In genomic region chr10:109743141-109744120, GRCh38 we compare ENCODE assay signal across 17 cellular contexts.
"Had no signal": no experiment of that assay in that cellular context is flagged by ENCODE, and none has a peak within 500 bp of the region (broad histone marks: within the 10 kb centered on the region; RNA-seq: fewer than 3 reads in every experiment).

No MANE protein-coding gene starts in this region.

- H3K27ac Mint-ChIP-seq: activated naive CD8-positive, alpha-beta T cell treated with anti-CD3 and anti-CD28 coated beads, Interleukin-2, amount 10 ng/mL, durations not matched to agents 7 days and 5 days; stimulated activated effector memory CD8-positive, alpha-beta T cell treated with anti-CD3 and anti-CD28 coated beads, Interleukin-12 subunit alpha, Interleukin-12 subunit beta, amount 100 ng/mL, for 72 hours had no signal

- H3K9me3 Mint-ChIP-seq: activated naive CD8-positive, alpha-beta T cell treated with anti-CD3 and anti-CD28 coated beads, Interleukin-2, amount 10 ng/mL, durations not matched to agents 7 days and 5 days; stimulated activated effector memory CD8-positive, alpha-beta T cell treated with anti-CD3 and anti-CD28 coated beads, Interleukin-12 subunit alpha, Interleukin-12 subunit beta, amount 100 ng/mL, for 72 hours had no signal

- H3K36me3 ChIP-seq: ascending aorta, breast epithelium, prostate gland, tibial artery had no signal

- ATAC-seq: activated CD4-positive, CD25-positive, alpha-beta regulatory T cell treated with anti-CD3 and anti-CD28 coated beads, Interleukin-2, amount 50 U/mL, for 24 hours; foreskin keratinocyte; right cardiac atrium; stimulated activated effector memory CD8-positive, alpha-beta T cell treated with anti-CD3 and anti-CD28 coated beads, Interleukin-12 subunit alpha, Interleukin-12 subunit beta, amount 100 ng/mL, for 72 hours had no signal

- H3K27me3 ChIP-seq: ascending aorta, breast epithelium, foreskin keratinocyte, tibial artery had no signal

- DNase-seq: activated CD4-positive, alpha-beta T cell treated with anti-CD3 and anti-CD28 coated beads, Interleukin-2, amount 50 U/mL, for 1 hour; activated CD8-positive, alpha-beta memory T cell treated with anti-CD3 and anti-CD28 coated beads for 24 hours; activated naive CD4-positive, alpha-beta T cell; activated naive CD8-positive, alpha-beta T cell treated with anti-CD3 and anti-CD28 coated beads, Interleukin-2, amount 10 ng/mL, durations not matched to agents 7 days and 5 days; cerebellar nuclear complex; effector CD8-positive, alpha-beta T cell; foreskin keratinocyte; right cardiac atrium; stimulated activated CD4-positive, alpha-beta T cell treated with anti-CD3 and anti-CD28 coated beads, Interleukin-2, amount 100 ng/mL, for 24 hours; T-helper 9 cell; tibial artery had no signal

- H3K36me3 Mint-ChIP-seq: activated naive CD8-positive, alpha-beta T cell treated with anti-CD3 and anti-CD28 coated beads, Interleukin-2, amount 10 ng/mL, durations not matched to agents 7 days and 5 days; stimulated activated effector memory CD8-positive, alpha-beta T cell treated with anti-CD3 and anti-CD28 coated beads, Interleukin-12 subunit alpha, Interleukin-12 subunit beta, amount 100 ng/mL, for 72 hours had no signal

- H3K4me3 Mint-ChIP-seq: activated naive CD8-positive, alpha-beta T cell treated with anti-CD3 and anti-CD28 coated beads, Interleukin-2, amount 10 ng/mL, durations not matched to agents 7 days and 5 days; nephron; stimulated activated effector memory CD8-positive, alpha-beta T cell treated with anti-CD3 and anti-CD28 coated beads, Interleukin-12 subunit alpha, Interleukin-12 subunit beta, amount 100 ng/mL, for 72 hours had no signal

- H3K27ac ChIP-seq: ascending aorta, breast epithelium, foreskin keratinocyte, prostate gland, tibial artery had no signal

- H3K4me3 ChIP-seq: ascending aorta, breast epithelium, prostate gland, tibial artery had no signal

- H3K9me3 ChIP-seq: ascending aorta, breast epithelium, prostate gland, tibial artery had no signal

- H3K4me1 Mint-ChIP-seq: activated naive CD8-positive, alpha-beta T cell treated with anti-CD3 and anti-CD28 coated beads, Interleukin-2, amount 10 ng/mL, durations not matched to agents 7 days and 5 days; stimulated activated effector memory CD8-positive, alpha-beta T cell treated with anti-CD3 and anti-CD28 coated beads, Interleukin-12 subunit alpha, Interleukin-12 subunit beta, amount 100 ng/mL, for 72 hours had no signal

- H3K4me1 ChIP-seq: ascending aorta, breast epithelium, foreskin keratinocyte, prostate gland, tibial artery had no signal
